ENCODE assay signal across 8 cellular contexts in genomic region chr3:129596194-129597086, GRCh38. TPM values are rescaled to one million over a fixed set of nuclear protein-coding genes. Genes with fewer than 3 reads are reported as not detected.
DNase-seq lines count a peak whose midpoint lies in the region; ATAC-seq, FAIRE-seq and TF ChIP-seq lines count a peak whose summit lies in the region.

No MANE protein-coding gene starts in this region.

- POLR2A ChIA-PET in K562 (lab: Yijun Ruan, JAX), result interaction anchor here (0.5 to 1.7 kb wide), 6 partner anchors 9 to 792 kb away, joined by 3 to 9 read pairs (median 3); no protein-coding TSS in a partner anchor

- in situ Hi-C loops in K562 (cut with MboI), result no loop called here

- peak overlapping the region; percentile 44 to 66 (median 64) for H3K4me3 Mint-ChIP-seq in immature natural killer cell

- H4K20me1 ChIP-seq in K562 (replicated peaks; ENCODE audit: control insufficient read depth, insufficient read depth, low read length), result no peaks in the 10 kb centered on the region
- H4K20me1 ChIP-seq in smooth muscle cell (ENCODE audit: low read depth), result peaks cover 15% of the 10 kb centered on the region

- no peak overlapping the region for H3K4me3 ChIP-seq in HL-60 (replicated peaks; ENCODE audit: insufficient read depth, low read length)
- H3K4me3 ChIP-seq in K562, result no peak overlapping the region
- no peak overlapping the region for H3K4me3 ChIP-seq in smooth muscle cell

- H3K9me3 Mint-ChIP-seq in immature natural killer cell, result no peaks in the 10 kb centered on the region

- TF ChIP-seq EP300 in K562 (IDR thresholded peaks at IDR 0.05; ENCODE audit: low read length), result no peak

- TF ChIP-seq CTCF in HL-60 (IDR thresholded peaks at IDR 0.05; ENCODE audit: insufficient read depth, low read length), result no peak
- TF ChIP-seq CTCF in K562 (IDR thresholded peaks at IDR 0.05 in 2 of 3, conservative IDR thresholded peaks at IDR 0.05 in 1 of 3; ENCODE audit: insufficient read depth in 2 of 3, low read depth in 1 of 3, low read length in 3 of 3), result no peak
- TF ChIP-seq CTCF in smooth muscle cell (IDR thresholded peaks at IDR 0.05; ENCODE audit: borderline replicate concordance, insufficient read depth, poor library complexity, severe bottlenecking), result no peak

- peak; percentile 79 for ATAC-seq in K562
- no peak for ATAC-seq in HG03469 (IDR thresholded peaks at IDR 0.05; ENCODE audit: unreplicated experiment)
- no peak for ATAC-seq in HG02763 (IDR thresholded peaks at IDR 0.05; ENCODE audit: unreplicated experiment)

- CTCF ChIA-PET in K562 (lab: Yijun Ruan, JAX; ENCODE audit: low intra/inter-chr PET ratio), result no interaction called here

- H3K27me3 Mint-ChIP-seq in immature natural killer cell (ENCODE audit: low read depth in 3 of 3), result peaks cover 15 to 21% (median 15%) of the 10 kb centered on the region in 3 donors

- TF ChIP-seq RAD21 in K562 (CRISPR knock-in tag; conservative IDR thresholded peaks at IDR 0.05 in 1 of 2, IDR thresholded peaks at IDR 0.05 in 1 of 2), result no peak

- BruUV-seq in K562 (replicated peaks; lab: Mats Ljungman, UMichigan), result no TSS peak

- 56% methylated on average over 14 of the region's 27 CpGs for WGBS in K562 (ENCODE audit: insufficient coverage, low coverage, missing lambda C conversion rate)
- whole genome bisulfite sequencing in smooth muscle cell (ENCODE audit: low lambda C conversion rate), result 27% methylated on average over 27 of the region's 27 CpGs

- peaks cover 82 to 91% of the 10 kb centered on the region in 2 donors for H3K4me1 Mint-ChIP-seq in immature natural killer cell

- no peaks in the 10 kb centered on the region for H3K36me3 Mint-ChIP-seq in immature natural killer cell

- H3K36me3 ChIP-seq in K562 (ENCODE audit: control insufficient read depth, insufficient read depth, low read length) (0 out of 3 replicates have a peak, but pooled peaks cover 2% of the 10 kb centered on the region), smooth muscle cell (ENCODE audit: low read depth) (no peaks in the 10 kb centered on the region)

- H3K9me3 ChIP-seq in K562 (replicated peaks; ENCODE audit: control insufficient read depth, insufficient read depth, low read depth, low read length) (no peaks in the 10 kb centered on the region), smooth muscle cell (replicated peaks; ENCODE audit: low read depth) (no peaks in the 10 kb centered on the region)

- no peak overlapping the region for H2AFZ ChIP-seq in K562 (ENCODE audit: low read depth, low read length)
- no peak overlapping the region for H2AFZ ChIP-seq in smooth muscle cell (ENCODE audit: low read depth)

- H3F3A ChIP-seq in smooth muscle cell (ENCODE audit: low read depth), result peaks cover 29% of the 10 kb centered on the region

- peaks cover 56% of the 10 kb centered on the region for H3K79me2 ChIP-seq in K562 (ENCODE audit: control insufficient read depth, insufficient read depth, low read length)
- peaks cover 87% of the 10 kb centered on the region for H3K79me2 ChIP-seq in smooth muscle cell (ENCODE audit: low read depth)

- no peak for TF ChIP-seq POLR2A in K562 (conservative IDR thresholded peaks at IDR 0.05)

- H3K27me3 ChIP-seq in HL-60 (ENCODE audit: insufficient read depth, poor library complexity, severe bottlenecking), result no peaks in the 10 kb centered on the region
- no peaks in the 10 kb centered on the region for H3K27me3 ChIP-seq in K562 (ENCODE audit: control insufficient read depth in 2 of 2, insufficient read depth in 2 of 2, low read length in 2 of 2)
- H3K27me3 ChIP-seq in smooth muscle cell (ENCODE audit: low read depth), result no peaks in the 10 kb centered on the region

- H3K9me1 ChIP-seq in K562 (ENCODE audit: control insufficient read depth, insufficient read depth, low read length), result no peaks in the 10 kb centered on the region

- H3K4me2 ChIP-seq in K562 (ENCODE audit: insufficient read depth, low read length) (peak overlapping the region; percentile 60), smooth muscle cell (peak overlapping the region; percentile 65)

- H3K4me1 ChIP-seq in K562 (replicated peaks in 1 of 2; ENCODE audit: control insufficient read depth in 2 of 2, insufficient read depth in 2 of 2, low read length in 2 of 2) (peaks cover 32 to 73% of the 10 kb centered on the region in 2 experiments), smooth muscle cell (ENCODE audit: low read depth) (peaks cover 53% of the 10 kb centered on the region)

- peak; percentile 74 for FAIRE-seq in K562 (lab: Jason Lieb, UNC)

- H3K27ac Mint-ChIP-seq in immature natural killer cell, result peak overlapping the region in 5 of 6 donors; percentile 30 to 81 (median 74)

- H3K9ac ChIP-seq in K562 (ENCODE audit: insufficient read depth in 1 of 2, low read depth in 2 of 2, low read length in 2 of 2) (peak overlapping the region in 1 of 2 experiments; percentile 82; a peak in 3 of 4 replicates), smooth muscle cell (ENCODE audit: low read depth) (peak overlapping the region; percentile 51)

- DNase-seq in A172 (ENCODE audit: low spot score), result peak; percentile 91
- DNase-seq in HL-60 (ENCODE audit: low read depth in 1 of 2, low spot score in 1 of 2), result peak; percentile 76 to 85
- peak; percentile 35 to 66 (median 50) for DNase-seq in K562 (ENCODE audit: extremely low read depth in 1 of 4, low spot score in 3 of 4)
- peak; percentile 34 to 51 (median 35) for DNase-seq in immature natural killer cell
- peak; percentile 74 for DNase-seq in smooth muscle cell (lab: John Stamatoyannopoulos, UW; ENCODE audit: unreplicated experiment)
- DNase-seq in T-helper 9 cell, result no peak

- H3K27ac ChIP-seq in HL-60 (replicated peaks), result peak overlapping the region; percentile 29
- H3K27ac ChIP-seq in K562 (ENCODE audit: extremely low read depth, low read depth, low read length), result peak overlapping the region; percentile 74; the same call in 2 of the 3 replicates
- peak overlapping the region; percentile 87 for H3K27ac ChIP-seq in smooth muscle cell (ENCODE audit: low read depth)

- intact Hi-C loops in K562 (cut with micrococcal nuclease), result no loop called here

TF ChIP-seq in K562, 482 proteins besides CTCF, POLR2A, EP300 and RAD21 (continues in another document):
- TF ChIP-seq, protein P1, sequence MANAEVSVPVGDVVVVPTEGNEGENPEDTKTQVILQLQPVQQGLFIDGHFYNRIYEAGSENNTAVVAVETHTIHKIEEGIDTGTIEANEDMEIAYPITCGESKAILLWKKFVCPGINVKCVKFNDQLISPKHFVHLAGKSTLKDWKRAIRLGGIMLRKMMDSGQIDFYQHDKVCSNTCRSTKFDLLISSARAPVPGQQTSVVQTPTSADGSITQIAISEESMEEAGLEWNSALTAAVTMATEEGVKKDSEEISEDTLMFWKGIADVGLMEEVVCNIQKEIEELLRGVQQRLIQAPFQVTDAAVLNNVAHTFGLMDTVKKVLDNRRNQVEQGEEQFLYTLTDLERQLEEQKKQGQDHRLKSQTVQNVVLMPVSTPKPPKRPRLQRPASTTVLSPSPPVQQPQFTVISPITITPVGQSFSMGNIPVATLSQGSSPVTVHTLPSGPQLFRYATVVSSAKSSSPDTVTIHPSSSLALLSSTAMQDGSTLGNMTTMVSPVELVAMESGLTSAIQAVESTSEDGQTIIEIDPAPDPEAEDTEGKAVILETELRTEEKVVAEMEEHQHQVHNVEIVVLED (CRISPR knock-in tag; IDR thresholded peaks at IDR 0.05), result no peak
- TF ChIP-seq HNRNPH1 (optimal IDR thresholded peaks at IDR 0.05; ENCODE audit: low read depth, low read length), result no peak

RNA-seq across cellular contexts. Expression of gene PLXND1, which starts 10.0 kb away (rescaled TPM):
- 210 and 219 TPM in 2 replicates for total RNA-seq in A172 (2014; rRNA removed; shearing (Covaris generic))
- 63.2 and 146 TPM in 2 replicates for total RNA-seq in K562 (2011; cell fraction: chromatin; rRNA removed; ENCODE audit: low replicate concordance)
- 60.7 and 67.2 TPM in 2 replicates for total RNA-seq in K562 (2011; cell fraction: nucleolus; rRNA removed)
- 60.1 and 91.1 TPM in 2 replicates for total RNA-seq in K562 (2011; cell fraction: nucleoplasm; rRNA removed)
- total RNA-seq in K562 (2014; rRNA removed) (10.6 and 17.2 TPM in 2 replicates), K562 (2014; rRNA removed; fragmentation: Illumina TruSeq; extraction: Trizol) (8.4 and 11.2 TPM in 2 replicates), K562 (2015; rRNA removed; fragmentation: Illumina TruSeq; extraction: Trizol) (18.6 and 18.8 TPM in 2 replicates), K562 (2021) (28.1 and 28.2 TPM in 2 replicates), smooth muscle cell (71.2 and 94.3 TPM in 2 replicates)
- polyA plus RNA-seq in K562 (2011; rRNA removed) (14.0 and 18.1 TPM in 2 replicates), K562 (2014; fragmentation: Illumina TruSeq; extraction: Trizol) (28.8 and 33.3 TPM in 2 replicates), K562 (2014; fragmentation: Nextera tagmentation; extraction: Ambion mirVana) (under 1 TPM; 0.34 to 0.70 TPM), K562 (2014; rRNA removed) (24.8 and 24.9 TPM in 2 replicates), immature natural killer cell (10 to 100 TPM in 1 of 3 donors, 1 to 10 TPM in 2; 3.1 to 30.2 (median 6.1) TPM), smooth muscle cell (75.8 and 130 TPM in 2 replicates)
- polyA plus RNA-seq in K562 (2011; cell fraction: cytosol; rRNA removed), result 16.9 and 18.1 TPM in 2 replicates
- polyA plus RNA-seq in K562 (2011; cell fraction: nucleus; rRNA removed), result 98.5 and 119 TPM in 2 replicates
- 27.6 and 28.7 TPM in 2 replicates for polyA plus RNA-seq in K562 (2012)
- 10.0 and 13.0 TPM in 2 replicates for polyA minus RNA-seq in K562 (2011; rRNA and poly(A)+ RNA removed)
- 16.8 and 20.7 TPM in 2 replicates for polyA minus RNA-seq in K562 (2011; cell fraction: cytosol; rRNA and poly(A)+ RNA removed)
- 24.2 and 31.4 TPM in 2 replicates for polyA minus RNA-seq in K562 (2011; cell fraction: nucleus; rRNA and poly(A)+ RNA removed)

RNA-seq across cellular contexts. Expression of gene H1-8, which starts 53.5 kb away (rescaled TPM):
- not detected in 2 replicates for total RNA-seq in A172 (2014; rRNA removed; shearing (Covaris generic))
- total RNA-seq in K562 (2011; cell fraction: chromatin; rRNA removed; ENCODE audit: low replicate concordance), result not detected in 2 replicates
- not detected in 2 replicates for total RNA-seq in K562 (2011; cell fraction: nucleolus; rRNA removed)
- not detected in 2 replicates for total RNA-seq in K562 (2011; cell fraction: nucleoplasm; rRNA removed)
- not detected in 2 replicates for total RNA-seq in K562 (2014; rRNA removed)
- not detected in 2 replicates for total RNA-seq in K562 (2014; rRNA removed; fragmentation: Illumina TruSeq; extraction: Trizol)
- not detected in 2 replicates for total RNA-seq in K562 (2015; rRNA removed; fragmentation: Illumina TruSeq; extraction: Trizol)
- not detected in 2 replicates for total RNA-seq in K562 (2021)
- not detected in 2 replicates for polyA plus RNA-seq in K562 (2011; rRNA removed)
- polyA plus RNA-seq in K562 (2011; cell fraction: cytosol; rRNA removed), result not detected in 2 replicates
- not detected in 2 replicates for polyA plus RNA-seq in K562 (2011; cell fraction: nucleus; rRNA removed)
- polyA plus RNA-seq in K562 (2012), result not detected in 2 replicates
- not detected in 2 replicates for polyA plus RNA-seq in K562 (2014; fragmentation: Illumina TruSeq; extraction: Trizol)
- not detected for polyA plus RNA-seq in K562 (2014; fragmentation: Nextera tagmentation; extraction: Ambion mirVana)
- not detected in 2 replicates for polyA plus RNA-seq in K562 (2014; rRNA removed)
- not detected in 2 replicates for polyA minus RNA-seq in K562 (2011; rRNA and poly(A)+ RNA removed)
- not detected in 2 replicates for polyA minus RNA-seq in K562 (2011; cell fraction: cytosol; rRNA and poly(A)+ RNA removed)
- polyA minus RNA-seq in K562 (2011; cell fraction: nucleus; rRNA and poly(A)+ RNA removed), result not detected in 2 replicates
- polyA plus RNA-seq in immature natural killer cell, result not detected
- not detected in 2 replicates for total RNA-seq in smooth muscle cell
- not detected in 2 replicates for polyA plus RNA-seq in smooth muscle cell

Comparison
In these comparisons a context has a peak if more than half of its experiments do, and no peak if none do; other contexts are left out.
1. H3K27ac ChIP-seq: peak in every context shown above with its lines; median percentile 87 in smooth muscle cell; 74 in K562; 29 in HL-60.